Comparison of ENCODE assay signal across 8 cellular contexts in genomic region chr11:34174411-34175041, GRCh38.
A peak's percentile ranks its signal among the peaks of the same experiment; 100 is the strongest.
DNase-seq lines count a peak whose midpoint lies in the region; ATAC-seq and TF ChIP-seq lines count a peak whose summit lies in the region.

No MANE protein-coding gene starts in this region.

- H3K4me1 ChIP-seq in ascending aorta = peaks cover 5 to 7% of the 10 kb centered on the region in 2 donors

- H3K27me3 ChIP-seq in ascending aorta = no peaks in the 10 kb centered on the region

- ATAC-seq in HG02588 (IDR thresholded peaks at IDR 0.05; ENCODE audit: unreplicated experiment) (peak; percentile 83), HG03025 (IDR thresholded peaks at IDR 0.05; ENCODE audit: low FRiP score, unreplicated experiment) (no peak)

- peaks cover 7 to 13% of the 10 kb centered on the region in 2 donors for H3K36me3 ChIP-seq in ascending aorta

- H3K27ac ChIP-seq in ascending aorta = peak overlapping the region; percentile 13 to 31

- H3K4me3 ChIP-seq in GM12875 (ENCODE audit: low read depth, low read length) (no peak overlapping the region), ascending aorta (peak overlapping the region; percentile 47 to 58), skeletal muscle cell (ENCODE audit: low read depth, low read length) (peak overlapping the region; percentile 26)

- DNase-seq in NCI-H1092 treated with DMSO at 0.1 percent for 48 hours (lab: John Stamatoyannopoulos, UW) (peak; percentile 70), T-helper 9 cell (peak; percentile 76), ascending aorta (ENCODE audit: low spot score in 2 of 2) (peak in 1 of 2 donors; percentile 89), hypothalamus (lab: John Stamatoyannopoulos, UW) (peak in 50 of 51 donors; percentile 8 to 88 (median 62)), skeletal muscle cell (ENCODE audit: low read depth) (no peak)

- no peaks in the 10 kb centered on the region for H3K9me3 ChIP-seq in ascending aorta

- TF ChIP-seq CTCF in GM12875 (IDR thresholded peaks at IDR 0.05; ENCODE audit: borderline replicate concordance, insufficient read depth, low read depth, low read length) (peak; percentile 99), ascending aorta (IDR thresholded peaks at IDR 0.05) (peak; percentile 95 to 99 (median 99))

- intact Hi-C loops in ascending aorta (cut with DNase I) = loop anchor here (1.0 to 5.0 kb wide), 4 partner anchors 18 to 263 kb away; partner anchors contain the start of gene CAT
